In the genomic region with DNA sequence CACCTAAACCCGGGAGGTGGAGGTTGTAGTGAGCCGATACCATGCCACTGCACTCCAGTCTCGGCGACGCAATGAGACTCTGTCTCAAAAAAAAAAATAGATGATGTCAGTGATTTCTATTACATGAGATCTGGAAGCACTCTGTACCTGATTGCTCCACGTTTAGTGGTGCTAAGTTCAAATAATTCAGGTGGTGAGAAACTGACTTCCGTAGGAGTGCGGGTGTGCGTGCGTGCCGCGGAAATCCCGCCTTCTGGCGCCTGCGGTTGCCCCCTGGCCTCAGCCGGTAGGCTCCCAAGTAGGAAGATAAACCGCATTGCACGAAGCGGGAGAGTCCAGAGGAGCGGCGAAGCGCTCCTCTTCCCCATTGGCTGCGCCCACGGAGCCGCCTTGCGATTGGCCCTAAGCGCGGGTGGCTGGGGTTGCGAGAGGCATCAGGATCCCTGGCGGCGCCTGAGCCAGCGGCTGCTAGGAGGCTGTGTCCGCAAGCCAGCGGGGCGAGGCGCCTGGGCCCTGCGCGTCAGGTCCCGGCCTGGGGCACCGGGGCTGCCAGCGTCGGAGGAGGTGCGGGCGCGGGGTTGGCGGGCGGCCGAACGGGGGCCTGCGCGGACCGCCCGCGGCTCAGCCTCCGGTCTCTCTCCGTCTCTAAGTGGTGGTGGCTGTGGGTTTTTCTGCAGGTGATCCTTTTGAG, we compare ENCODE assay signal across 9 cellular contexts. TPM values are rescaled to one million over a fixed set of nuclear protein-coding genes. Genes with fewer than 3 reads are reported as not detected.
DNase-seq lines count a peak whose midpoint lies in the region; ATAC-seq and TF ChIP-seq lines count a peak whose summit lies in the region.
"Not testable (repeated sequence)": the region's sequence is repeated elsewhere in the genome, so short reads cannot be mapped to it uniquely, and the experiment has no call there.
"Had no signal": no experiment of that assay in that cellular context is flagged by ENCODE, and none has a peak within 500 bp of the region (broad histone marks: within the 10 kb centered on the region; RNA-seq: fewer than 3 reads in every experiment).

No MANE protein-coding gene starts in this region.

- TF ChIP-seq EP300 in SK-N-SH (IDR thresholded peaks at IDR 0.05; ENCODE audit: borderline replicate concordance in 1 of 2, low read depth in 1 of 2, low read length in 1 of 2): not testable (repeated sequence)

- H3K4me1 Mint-ChIP-seq in activated T-cell treated with anti-CD3 and anti-CD28 coated beads, Interleukin-2, amount 50 U/mL, for 72 hours (ENCODE audit: low read depth): peaks cover 12% of the 10 kb centered on the region

- H3K27ac ChIP-seq in SK-N-SH (ENCODE audit: low read depth in 2 of 2, low read length in 1 of 2): peak overlapping the region in 1 of 2 experiments; percentile 67; a peak in 1 of 4 replicates
- H3K27ac ChIP-seq in iPS DF 6.9 (ENCODE audit: low read length): not testable (repeated sequence)

- H3K27ac Mint-ChIP-seq in activated T-cell treated with anti-CD3 and anti-CD28 coated beads, Interleukin-2, amount 50 U/mL, for 72 hours: peak overlapping the region; percentile 15

- H3K9ac ChIP-seq in SK-N-SH: peak overlapping the region; percentile 59; the same call in 1 of the 2 replicates

- H3K36me3 ChIP-seq in SK-N-SH (replicated peaks in 1 of 2; ENCODE audit: control insufficient read depth in 1 of 2, insufficient read depth in 2 of 2, low read length in 1 of 2); iPS DF 6.9 (ENCODE audit: control insufficient read depth, insufficient read depth, low read length): not testable (repeated sequence)

- H3K4me3 Mint-ChIP-seq in activated T-cell treated with anti-CD3 and anti-CD28 coated beads, Interleukin-2, amount 50 U/mL, for 72 hours: peak overlapping the region; percentile 86 to 92

- not testable (repeated sequence) for H3K27me3 ChIP-seq in SK-N-SH (ENCODE audit: insufficient read depth); iPS DF 6.9 (ENCODE audit: control insufficient read depth, insufficient read depth, low read length)

- H4K20me1 ChIP-seq in SK-N-SH (ENCODE audit: insufficient read depth): not testable (repeated sequence)

- not testable (repeated sequence) for TF ChIP-seq CTCF in SK-N-SH (IDR thresholded peaks at IDR 0.05)

- ATAC-seq in activated T-cell treated with anti-CD3 and anti-CD28 coated beads, Interleukin-2, amount 50 U/mL, for 72 hours (replicated peaks in 1 of 2): peak; percentile 93

- H3K4me2 ChIP-seq in SK-N-SH: peak overlapping the region; percentile 73

- H3K4me3 ChIP-seq in SK-N-SH (ENCODE audit: low read depth in 2 of 2, low read length in 1 of 2) (peak overlapping the region; percentile 61 to 74), iPS DF 6.9 (ENCODE audit: low read length) (peak overlapping the region; percentile 4; the same call in 1 of the 2 replicates)

- not testable (repeated sequence) for H3K36me3 Mint-ChIP-seq in activated T-cell treated with anti-CD3 and anti-CD28 coated beads, Interleukin-2, amount 50 U/mL, for 72 hours (ENCODE audit: insufficient read depth in 2 of 2)

- POLR2A ChIA-PET in SK-N-SH (lab: Yijun Ruan, JAX): interaction anchor here (0.6 kb wide), 1 partner anchor 27 kb away, joined by 3 read pairs; no protein-coding TSS in a partner anchor

- TF ChIP-seq RAD21 in SK-N-SH (IDR thresholded peaks at IDR 0.05; ENCODE audit: low read length): not testable (repeated sequence)

- H3K9me2 ChIP-seq in SK-N-SH: not testable (repeated sequence)

- 4% methylated on average over 20 of the region's 56 CpGs for WGBS in SK-N-SH (ENCODE audit: low lambda C conversion rate)
- WGBS in iPS DF 6.9 (ENCODE audit: insufficient coverage, insufficient read length): no CpG with 5 or more reads among the region's 56 CpGs

- H3F3A ChIP-seq in SK-N-SH (replicated peaks; ENCODE audit: insufficient read depth): not testable (repeated sequence)

- not testable (repeated sequence) for H3K4me1 ChIP-seq in SK-N-SH (ENCODE audit: control insufficient read depth in 1 of 2, insufficient read depth in 2 of 2, low read depth in 1 of 2, low read length in 1 of 2); iPS DF 6.9 (ENCODE audit: control insufficient read depth, insufficient read depth, low read length)

- not testable (repeated sequence) for H3K9me3 ChIP-seq in SK-N-SH; iPS DF 6.9 (ENCODE audit: control insufficient read depth, insufficient read depth, low read length)

- not testable (repeated sequence) for H3K79me2 ChIP-seq in SK-N-SH (ENCODE audit: insufficient read depth)

- not testable (repeated sequence) for H3K9me3 Mint-ChIP-seq in activated T-cell treated with anti-CD3 and anti-CD28 coated beads, Interleukin-2, amount 50 U/mL, for 72 hours

- peaks cover 24% of the 10 kb centered on the region for H3K27me3 Mint-ChIP-seq in activated T-cell treated with anti-CD3 and anti-CD28 coated beads, Interleukin-2, amount 50 U/mL, for 72 hours (ENCODE audit: low read depth)

- DNase-seq in COLO668 (lab: John Stamatoyannopoulos, UW; ENCODE audit: unreplicated experiment): peak; percentile 88
- DNase-seq in NCI-H1092 (lab: John Stamatoyannopoulos, UW): peak; percentile 86
- peak; percentile 91 for DNase-seq in SK-N-SH
- peak; percentile 61 to 71 for DNase-seq in activated T-cell treated with anti-CD3 and anti-CD28 coated beads, Interleukin-2, amount 50 U/mL, for 72 hours
- DNase-seq in dermis microvascular lymphatic vessel endothelial cell (ENCODE audit: low read depth in 2 of 2): peak; percentile 69 to 89
- DNase-seq in iPS DF 6.9 (ENCODE audit: low read depth, low spot score): peak; percentile 45
- DNase-seq in pons (ENCODE audit: low spot score): peak; percentile 88
- peak; percentile 22 for DNase-seq in stimulated activated CD8-positive, alpha-beta memory T cell treated with anti-CD3 and anti-CD28 coated beads, Interleukin-7, amount 100 ng/mL, for 24 hours (ENCODE audit: low read depth)

- peak overlapping the region; percentile 99 for H2AFZ ChIP-seq in SK-N-SH (ENCODE audit: low read depth)

- CTCF ChIA-PET in SK-N-SH (lab: Yijun Ruan, JAX): not testable (repeated sequence)

TF ChIP-seq in SK-N-SH, 30 proteins besides CTCF, POLR2A, EP300 and RAD21:
- TF ChIP-seq, protein P1, sequence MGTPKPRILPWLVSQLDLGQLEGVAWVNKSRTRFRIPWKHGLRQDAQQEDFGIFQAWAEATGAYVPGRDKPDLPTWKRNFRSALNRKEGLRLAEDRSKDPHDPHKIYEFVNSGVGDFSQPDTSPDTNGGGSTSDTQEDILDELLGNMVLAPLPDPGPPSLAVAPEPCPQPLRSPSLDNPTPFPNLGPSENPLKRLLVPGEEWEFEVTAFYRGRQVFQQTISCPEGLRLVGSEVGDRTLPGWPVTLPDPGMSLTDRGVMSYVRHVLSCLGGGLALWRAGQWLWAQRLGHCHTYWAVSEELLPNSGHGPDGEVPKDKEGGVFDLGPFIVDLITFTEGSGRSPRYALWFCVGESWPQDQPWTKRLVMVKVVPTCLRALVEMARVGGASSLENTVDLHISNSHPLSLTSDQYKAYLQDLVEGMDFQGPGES (IDR thresholded peaks at IDR 0.05; ENCODE audit: low read depth, low read length): peak; percentile 40; the same call in 1 of the 2 replicates
- peak; percentile 56 for TF ChIP-seq ELF1 (IDR thresholded peaks at IDR 0.05)
- peak; percentile 22 for TF ChIP-seq CHD2 (IDR thresholded peaks at IDR 0.05; ENCODE audit: low read length, partially characterized antibody)
- TF ChIP-seq, protein P2, sequence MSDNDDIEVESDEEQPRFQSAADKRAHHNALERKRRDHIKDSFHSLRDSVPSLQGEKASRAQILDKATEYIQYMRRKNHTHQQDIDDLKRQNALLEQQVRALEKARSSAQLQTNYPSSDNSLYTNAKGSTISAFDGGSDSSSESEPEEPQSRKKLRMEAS (IDR thresholded peaks at IDR 0.05; ENCODE audit: low read depth): peak; percentile 65; the same call in 1 of the 2 replicates
- TF ChIP-seq GABPA (IDR thresholded peaks at IDR 0.05; ENCODE audit: low read depth): peak; percentile 70
TF ChIP-seq in SK-N-SH: peak in this region for 5; not testable (repeated sequence) for 25.

RNA-seq across cellular contexts. Expression of a gene that starts 16.4 kb away (rescaled TPM):
- polyA plus RNA-seq in SK-N-SH (2012; rRNA removed): not detected in 2 replicates
- polyA plus RNA-seq in SK-N-SH (2012; cell fraction: cytosol; rRNA removed): not detected in 2 replicates
- polyA plus RNA-seq in SK-N-SH (2012; cell fraction: nucleus; rRNA removed): not detected in 2 replicates
- total RNA-seq in activated T-cell treated with anti-CD3 and anti-CD28 coated beads, Interleukin-2, amount 50 U/mL, for 72 hours: not detected
- total RNA-seq in dermis microvascular lymphatic vessel endothelial cell: not detected in 2 replicates
- total RNA-seq: temporal lobe had no signal

RNA-seq across cellular contexts. Expression of a gene that starts 53.7 kb away (rescaled TPM):
- polyA plus RNA-seq in SK-N-SH (2012; rRNA removed): 12.7 and 14.0 TPM in 2 replicates
- 7.1 and 10.1 TPM in 2 replicates for polyA plus RNA-seq in SK-N-SH (2012; cell fraction: cytosol; rRNA removed)
- polyA plus RNA-seq in SK-N-SH (2012; cell fraction: nucleus; rRNA removed): 25.3 and 26.2 TPM in 2 replicates
- total RNA-seq in activated T-cell treated with anti-CD3 and anti-CD28 coated beads, Interleukin-2, amount 50 U/mL, for 72 hours: 1 to 10 TPM; 9.1 to 9.8 TPM
- 22.7 and 44.4 TPM in 2 replicates for total RNA-seq in dermis microvascular lymphatic vessel endothelial cell

Comparison
In these comparisons a context has a peak if more than half of its experiments do, and no peak if none do; other contexts are left out.
1. DNase-seq: peak in every context shown above with its lines; median percentile 91 in SK-N-SH; 88 in COLO668; 88 in pons; 86 in NCI-H1092; 79 in dermis microvascular lymphatic vessel endothelial cell; 66 in activated T-cell treated with anti-CD3 and anti-CD28 coated beads, Interleukin-2, amount 50 U/mL, for 72 hours; 45 in iPS DF 6.9; 22 in stimulated activated CD8-positive, alpha-beta memory T cell treated with anti-CD3 and anti-CD28 coated beads, Interleukin-7, amount 100 ng/mL, for 24 hours.